ENCODE assay signal across 21 cellular contexts in the genomic region with DNA sequence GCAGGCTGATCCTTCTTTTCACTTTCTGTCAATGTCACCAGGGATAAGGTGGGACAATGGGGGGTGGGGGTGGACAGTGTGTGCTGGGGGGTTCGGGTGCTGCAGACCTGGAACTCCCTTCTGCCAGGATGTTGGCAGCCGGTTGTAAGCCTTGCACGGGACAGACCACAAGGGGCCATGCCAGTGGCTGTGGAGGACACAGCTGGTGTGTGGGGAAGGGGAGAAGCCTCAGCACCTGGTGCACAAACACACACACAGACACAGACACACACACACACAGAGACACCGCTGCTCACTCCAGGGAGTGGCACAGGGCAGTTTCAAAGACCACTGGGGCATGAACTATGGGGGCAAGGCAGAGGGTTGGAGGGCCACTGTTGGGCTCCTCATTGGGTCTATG. TPM values are rescaled to one million over a fixed set of nuclear protein-coding genes. Genes with fewer than 3 reads are reported as not detected.
"Had no signal": no experiment of that assay in that cellular context is flagged by ENCODE, and none has a peak within 500 bp of the region (broad histone marks: within the 10 kb centered on the region; RNA-seq: fewer than 3 reads in every experiment).

No MANE protein-coding gene starts in this region.

- DNase-seq: activated CD4-positive, alpha-beta memory T cell treated with anti-CD3 and anti-CD28 coated beads, Interleukin-2, amount 10 ng/mL, durations not matched to agents 7 days and 5 days; activated CD4-positive, alpha-beta T cell treated with anti-CD3 and anti-CD28 coated beads for 4 hours; activated CD4-positive, CD25-positive, alpha-beta regulatory T cell; activated T-cell treated with anti-CD3 and anti-CD28 coated beads, Interleukin-2, amount 50 U/mL, for 1 hour; aorta; heart right ventricle; kidney; natural killer cell; retina; stimulated activated CD4-positive, alpha-beta T cell treated with anti-CD3 and anti-CD28 coated beads, Interleukin-4, amount 100 ng/mL, for 4 hours; substantia nigra; T-helper 9 cell; tibial artery had no signal

- ATAC-seq: heart right ventricle, natural killer cell had no signal

- H3K9me3 Mint-ChIP-seq: activated CD4-positive, alpha-beta memory T cell treated with anti-CD3 and anti-CD28 coated beads, Interleukin-2, amount 10 ng/mL, durations not matched to agents 7 days and 5 days; activated naive CD4-positive, alpha-beta T cell treated with anti-CD3 and anti-CD28 coated beads, Interleukin-2, amount 50 U/mL, for 72 hours; brain; mesothelial cell of epicardium; natural killer cell; stimulated activated naive CD8-positive, alpha-beta T cell treated with anti-CD3 and anti-CD28 coated beads, Interleukin-15, Interleukin-2, amounts not matched to agents 100 ng/mL and 50 ng/mL, for 24 hours had no signal

- H3K27ac Mint-ChIP-seq: activated CD4-positive, alpha-beta memory T cell treated with anti-CD3 and anti-CD28 coated beads, Interleukin-2, amount 10 ng/mL, durations not matched to agents 7 days and 5 days; activated naive CD4-positive, alpha-beta T cell treated with anti-CD3 and anti-CD28 coated beads, Interleukin-2, amount 50 U/mL, for 72 hours; brain; mesothelial cell of epicardium; progenitor cell of endocrine pancreas; stimulated activated naive CD8-positive, alpha-beta T cell treated with anti-CD3 and anti-CD28 coated beads, Interleukin-15, Interleukin-2, amounts not matched to agents 100 ng/mL and 50 ng/mL, for 24 hours had no signal

- H3K4me3 Mint-ChIP-seq: activated CD4-positive, alpha-beta memory T cell treated with anti-CD3 and anti-CD28 coated beads, Interleukin-2, amount 10 ng/mL, durations not matched to agents 7 days and 5 days; brain; mesothelial cell of epicardium; stimulated activated naive CD8-positive, alpha-beta T cell treated with anti-CD3 and anti-CD28 coated beads, Interleukin-15, Interleukin-2, amounts not matched to agents 100 ng/mL and 50 ng/mL, for 24 hours had no signal

- H3K36me3 ChIP-seq: heart right ventricle, tibial artery had no signal

- H3K9me3 ChIP-seq: heart right ventricle, tibial artery had no signal

- H3K27ac ChIP-seq: epithelial cell of prostate, tibial artery had no signal

- H3K4me3 ChIP-seq: heart right ventricle, lung, tibial artery had no signal

- H3K36me3 Mint-ChIP-seq: activated naive CD4-positive, alpha-beta T cell treated with anti-CD3 and anti-CD28 coated beads, Interleukin-2, amount 50 U/mL, for 72 hours; brain; mesothelial cell of epicardium; natural killer cell had no signal

- FAIRE-seq: kidney, urothelium cell line had no signal

RNA-seq across cellular contexts. Expression of a gene that starts 3.6 kb away (rescaled TPM):
- total RNA-seq: activated naive CD4-positive, alpha-beta T cell treated with anti-CD3 and anti-CD28 coated beads, Interleukin-2, amount 50 U/mL, for 72 hours; mesothelial cell of epicardium; progenitor cell of endocrine pancreas had no signal
